ENCODE assay signal across 12 cellular contexts in genomic region chr9:110016340-110016739, GRCh38.
DNase-seq lines count a peak whose midpoint lies in the region; ATAC-seq and TF ChIP-seq lines count a peak whose summit lies in the region.
"Had no signal": no experiment of that assay in that cellular context is flagged by ENCODE, and none has a peak within 500 bp of the region (broad histone marks: within the 10 kb centered on the region; RNA-seq: fewer than 3 reads in every experiment).

No MANE protein-coding gene starts in this region.

- no peaks in the 10 kb centered on the region for H4K20me1 ChIP-seq in IMR-90 (ENCODE audit: insufficient read depth, low read length)
- no peaks in the 10 kb centered on the region for H4K20me1 ChIP-seq in GM23338 (replicated peaks; ENCODE audit: insufficient read depth)

- H3K79me2 ChIP-seq in GM23338 (replicated peaks; ENCODE audit: insufficient read depth) = no peaks in the 10 kb centered on the region

- POLR2A ChIA-PET in IMR-90 (lab: Charles Lee; ENCODE audit: unreplicated experiment) = no interaction called here
- POLR2A ChIA-PET in A673 (lab: Charles Lee; ENCODE audit: low non-redundant PET) = no interaction called here

- no peaks in the 10 kb centered on the region for H3K9me1 ChIP-seq in IMR-90 (ENCODE audit: insufficient read depth, low read length)

- CTCF ChIA-PET in IMR-90 (lab: Yijun Ruan, JAX) (interaction anchor here (1.5 kb wide), 1 partner anchor 11 kb away, joined by 4 read pairs; no protein-coding TSS in a partner anchor), A673 (lab: Charles Lee) (no interaction called here)

- H2AK9ac ChIP-seq in IMR-90 (replicated peaks; ENCODE audit: low read depth, low read length, poor library complexity) = no peak overlapping the region

- no peaks in the 10 kb centered on the region for H3K27me3 Mint-ChIP-seq in GM23338 (ENCODE audit: insufficient read depth, low read depth, poor library complexity)

- no peak overlapping the region for H3K4me2 ChIP-seq in IMR-90 (ENCODE audit: low read depth, low read length)
- no peak overlapping the region for H3K4me2 ChIP-seq in GM23338

- H2AFZ ChIP-seq in IMR-90 (replicated peaks; ENCODE audit: low read length, poor library complexity) (no peak overlapping the region), GM23338 (no peak overlapping the region)

- ATAC-seq in IMR-90 (ENCODE audit: low read depth) (peak; percentile 88), lower lobe of right lung (peak; percentile 49 to 84), GM23338 (no peak)

- H3K9ac ChIP-seq in IMR-90 (ENCODE audit: low read depth, low read length) = no peak overlapping the region

- H3K56ac ChIP-seq in IMR-90 (ENCODE audit: extremely low read depth, insufficient read depth, low read length) = no peak overlapping the region

- intact Hi-C loops in IMR-90 (cut with micrococcal nuclease) (no loop called here), lower lobe of right lung (cut with DNase I) (no loop called here), A673 (cut with micrococcal nuclease; ENCODE audit: unreplicated experiment) (no loop called here), testis (cut with DNase I; ENCODE audit: low total_unique reads) (no loop called here)

- H2AK5ac ChIP-seq in IMR-90 (ENCODE audit: low read depth, low read length) = no peak overlapping the region; the same call in 1 of the 2 replicates

- H3K36me3 Mint-ChIP-seq in GM23338 (ENCODE audit: low read depth) = no peaks in the 10 kb centered on the region

- no TSS peak for BruUV-seq in IMR-90 (replicated peaks; lab: Mats Ljungman, UMichigan)
- no TSS peak for BruUV-seq in A673 (replicated peaks; lab: Mats Ljungman, UMichigan)

- no peak overlapping the region for H3K27ac Mint-ChIP-seq in GM23338

- H3K4me3 ChIP-seq in IMR-90 (ENCODE audit: insufficient read depth, low read depth, low read length) (no peak overlapping the region), brain microvascular endothelial cell (ENCODE audit: low read depth, low read length) (no peak overlapping the region), lower lobe of right lung (no peak overlapping the region), A673 (ENCODE audit: low read depth, low read length, poor library complexity, severe bottlenecking) (no peak overlapping the region), testis (no peak overlapping the region), GM23338 (no peak overlapping the region)

- H3K36me3 ChIP-seq in IMR-90 (ENCODE audit: control insufficient read depth, insufficient read depth, low read length) = no peaks in the 10 kb centered on the region
- H3K36me3 ChIP-seq in brain microvascular endothelial cell (replicated peaks) = no peaks in the 10 kb centered on the region
- no peaks in the 10 kb centered on the region for H3K36me3 ChIP-seq in lower lobe of right lung
- H3K36me3 ChIP-seq in A673 (ENCODE audit: insufficient read depth, low read length, poor library complexity, severe bottlenecking) = no peaks in the 10 kb centered on the region
- H3K36me3 ChIP-seq in testis (ENCODE audit: low read depth, missing control alignments) = no peaks in the 10 kb centered on the region
- H3K36me3 ChIP-seq in GM23338 (ENCODE audit: insufficient read depth) = no peaks in the 10 kb centered on the region

- H2BK15ac ChIP-seq in IMR-90 (ENCODE audit: low read depth, low read length) = peak overlapping the region; percentile 16; the same call in 1 of the 3 replicates

- DNase-seq in AG08396 (ENCODE audit: low spot score) = peak; percentile 49
- DNase-seq in IMR-90 = peak; percentile 91
- peak; percentile 72 for DNase-seq in brain microvascular endothelial cell
- no peak for DNase-seq in lower lobe of right lung
- no peak for DNase-seq in A673 (ENCODE audit: low spot score)
- DNase-seq in GM19240 (ENCODE audit: insufficient read length, low spot score) = no peak
- DNase-seq in testis = no peak
- DNase-seq in GM23338 (ENCODE audit: low spot score) = no peak
- DNase-seq: activated CD8-positive, alpha-beta memory T cell treated with anti-CD3 and anti-CD28 coated beads, Interleukin-2, amount 50 U/mL, for 4 hours; COR-L47; NCI-H1092 treated with DMSO at 0.1 percent for 48 hours; posterior cingulate gyrus had no signal

- peak overlapping the region; percentile 40 for H2BK5ac ChIP-seq in IMR-90 (ENCODE audit: low read depth, low read length, poor library complexity, severe bottlenecking)

- peak overlapping the region; percentile 3; the same call in 1 of the 2 replicates for H2BK20ac ChIP-seq in IMR-90 (ENCODE audit: low read depth, low read length)

- no peaks in the 10 kb centered on the region for H3K9me2 ChIP-seq in GM23338 (ENCODE audit: insufficient read depth)

- H3K9me3 Mint-ChIP-seq in GM23338 = no peaks in the 10 kb centered on the region

- peaks cover 5% of the 10 kb centered on the region for H3K4me1 Mint-ChIP-seq in GM23338

- H4K8ac ChIP-seq in IMR-90 (ENCODE audit: low read depth in 2 of 2, low read length in 2 of 2) = peak overlapping the region in 1 of 2 experiments; percentile 44; a peak in 3 of 4 replicates

- TF ChIP-seq CTCF in IMR-90 (conservative IDR thresholded peaks at IDR 0.05; ENCODE audit: low read depth, low read length) = no peak
- TF ChIP-seq CTCF in brain microvascular endothelial cell (IDR thresholded peaks at IDR 0.05; ENCODE audit: low read depth, low read length, missing control alignments) = no peak
- no peak for TF ChIP-seq CTCF in lower lobe of right lung (IDR thresholded peaks at IDR 0.05)
- TF ChIP-seq CTCF in A673 (conservative IDR thresholded peaks at IDR 0.05; ENCODE audit: low read depth, low read length) = no peak
- TF ChIP-seq CTCF in testis (IDR thresholded peaks at IDR 0.05) = no peak
- no peak for TF ChIP-seq CTCF in GM23338 (conservative IDR thresholded peaks at IDR 0.05; ENCODE audit: low read depth in 2 of 2)

- TF ChIP-seq POLR2A in IMR-90 (IDR thresholded peaks at IDR 0.05; ENCODE audit: low read depth, low read length) (no peak), testis (IDR thresholded peaks at IDR 0.05) (no peak)

- no peaks in the 10 kb centered on the region for H3F3A ChIP-seq in GM23338 (replicated peaks; ENCODE audit: low read depth)

- dilution Hi-C loops in IMR-90 (cut with HindIII; ENCODE audit: low sequenced_read_pairs, unreplicated experiment) = no loop called here

- peaks cover 0 to 10% of the 10 kb centered on the region in 2 experiments; a peak in 1 of 4 replicates for H3K79me1 ChIP-seq in IMR-90 (ENCODE audit: low read depth in 1 of 2, low read length in 2 of 2)

- H3K9me3 ChIP-seq in IMR-90 (ENCODE audit: control insufficient read depth, insufficient read depth, low read length) (no peaks in the 10 kb centered on the region), lower lobe of right lung (no peaks in the 10 kb centered on the region), A673 (ENCODE audit: low read depth, low read length, poor library complexity, severe bottlenecking) (no peaks in the 10 kb centered on the region), testis (no peaks in the 10 kb centered on the region)

- H3K23ac ChIP-seq in IMR-90 (ENCODE audit: low read depth, low read length) = no peak overlapping the region

- H3K14ac ChIP-seq in IMR-90 (replicated peaks; ENCODE audit: low read depth, low read length) = no peak overlapping the region

- H4K5ac ChIP-seq in IMR-90 (ENCODE audit: low read depth, low read length) = no peak overlapping the region

- H4K91ac ChIP-seq in IMR-90 (ENCODE audit: insufficient read depth, low read depth, low read length) = no peak overlapping the region

- peak overlapping the region; percentile 6; the same call in 1 of the 2 replicates for H3K18ac ChIP-seq in IMR-90 (ENCODE audit: low read depth, low read length)

- in situ Hi-C loops in IMR-90 (cut with MboI; ENCODE audit: low sequenced_read_pairs) (no loop called here), brain microvascular endothelial cell (cut with HindIII; ENCODE audit: low pct_ligation_motif_present, low sequenced_read_pairs) (no loop called here)

- H3K4me1 ChIP-seq in IMR-90 (ENCODE audit: control insufficient read depth, insufficient read depth, low read length) (peaks cover 4% of the 10 kb centered on the region; the same call in 1 of the 2 replicates), lower lobe of right lung (peaks cover 2% of the 10 kb centered on the region), A673 (ENCODE audit: insufficient read depth, low read length, poor library complexity, severe bottlenecking) (no peaks in the 10 kb centered on the region), testis (no peaks in the 10 kb centered on the region), GM23338 (ENCODE audit: insufficient read depth) (0 out of 2 replicates have a peak, but pooled peaks cover 3% of the 10 kb centered on the region)

- H2BK120ac ChIP-seq in IMR-90 (ENCODE audit: low read depth, low read length) = peak overlapping the region; percentile 12; the same call in 1 of the 2 replicates

- no peak for TF ChIP-seq RAD21 in IMR-90 (IDR thresholded peaks at IDR 0.05; ENCODE audit: low read length)

- H3K27ac ChIP-seq in IMR-90 (ENCODE audit: insufficient read depth, low read length) (0 out of 2 replicates have a peak overlapping the region, but pooled peaks have one; percentile 22), brain microvascular endothelial cell (peak overlapping the region; percentile 90), lower lobe of right lung (no peak overlapping the region), A673 (ENCODE audit: low read depth, low read length, poor library complexity, severe bottlenecking) (no peak overlapping the region), testis (no peak overlapping the region), GM23338 (ENCODE audit: low read depth) (no peak overlapping the region)

- H3K27me3 ChIP-seq in IMR-90 (ENCODE audit: control insufficient read depth, insufficient read depth, low read length) = no peaks in the 10 kb centered on the region
- no peaks in the 10 kb centered on the region for H3K27me3 ChIP-seq in brain microvascular endothelial cell (replicated peaks)
- H3K27me3 ChIP-seq in lower lobe of right lung (ENCODE audit: low read depth) = no peaks in the 10 kb centered on the region
- H3K27me3 ChIP-seq in A673 (replicated peaks; ENCODE audit: insufficient read depth, low read depth, low read length, poor library complexity) = no peaks in the 10 kb centered on the region
- H3K27me3 ChIP-seq in testis = no peaks in the 10 kb centered on the region
- H3K27me3 ChIP-seq in GM23338 (ENCODE audit: insufficient read depth) = no peaks in the 10 kb centered on the region

- peak overlapping the region; percentile 31 for H3K4ac ChIP-seq in IMR-90 (ENCODE audit: low read depth, low read length)

- H3K4me3 Mint-ChIP-seq in GM23338 = no peak overlapping the region

- 80% methylated on average over 1 of the region's 2 CpGs; no CpG with 5 or more reads in 1 of the 2 experiments for WGBS in IMR-90 (ENCODE audit: extremely low coverage in 2 of 2, insufficient read length in 1 of 2), 2 experiments
- 93 to 97% methylated on average over 2 of the region's 2 CpGs for WGBS in testis, 2 donors

TF ChIP-seq in IMR-90, 13 proteins besides CTCF, POLR2A, EP300 and RAD21 (continues in another document):
- TF ChIP-seq FOS (IDR thresholded peaks at IDR 0.05; ENCODE audit: low read depth, low read length) (peak; percentile 74; the same call in 1 of the 2 replicates), MAFK (IDR thresholded peaks at IDR 0.05; ENCODE audit: low read depth, low read length) (peak; percentile 75; the same call in 1 of the 2 replicates)

TF ChIP-seq in GM23338, 12 proteins besides CTCF, POLR2A, EP300 and RAD21 (continues in another document):
- TF ChIP-seq STAT1 (IDR thresholded peaks at IDR 0.05; ENCODE audit: unreplicated experiment) = no peak
- no peak for TF ChIP-seq EZH2 (IDR thresholded peaks at IDR 0.05; ENCODE audit: low read depth, unreplicated experiment)

Comparison
In these comparisons a context has a peak if more than half of its experiments do, and no peak if none do; other contexts are left out.
1. DNase-seq: peak in AG08396 (single experiment), IMR-90 (single experiment) and brain microvascular endothelial cell (single experiment); none in lower lobe of right lung (single experiment), A673 (single experiment), GM19240 (single experiment), testis (single experiment) and GM23338 (single experiment).
2. H3K27ac ChIP-seq: peak in IMR-90 (single experiment) and brain microvascular endothelial cell (single experiment); none in lower lobe of right lung (single experiment), A673 (single experiment), testis (0 of 2) and GM23338 (single experiment).